15 cellular contexts compared by ENCODE assay signal in the genomic region with DNA sequence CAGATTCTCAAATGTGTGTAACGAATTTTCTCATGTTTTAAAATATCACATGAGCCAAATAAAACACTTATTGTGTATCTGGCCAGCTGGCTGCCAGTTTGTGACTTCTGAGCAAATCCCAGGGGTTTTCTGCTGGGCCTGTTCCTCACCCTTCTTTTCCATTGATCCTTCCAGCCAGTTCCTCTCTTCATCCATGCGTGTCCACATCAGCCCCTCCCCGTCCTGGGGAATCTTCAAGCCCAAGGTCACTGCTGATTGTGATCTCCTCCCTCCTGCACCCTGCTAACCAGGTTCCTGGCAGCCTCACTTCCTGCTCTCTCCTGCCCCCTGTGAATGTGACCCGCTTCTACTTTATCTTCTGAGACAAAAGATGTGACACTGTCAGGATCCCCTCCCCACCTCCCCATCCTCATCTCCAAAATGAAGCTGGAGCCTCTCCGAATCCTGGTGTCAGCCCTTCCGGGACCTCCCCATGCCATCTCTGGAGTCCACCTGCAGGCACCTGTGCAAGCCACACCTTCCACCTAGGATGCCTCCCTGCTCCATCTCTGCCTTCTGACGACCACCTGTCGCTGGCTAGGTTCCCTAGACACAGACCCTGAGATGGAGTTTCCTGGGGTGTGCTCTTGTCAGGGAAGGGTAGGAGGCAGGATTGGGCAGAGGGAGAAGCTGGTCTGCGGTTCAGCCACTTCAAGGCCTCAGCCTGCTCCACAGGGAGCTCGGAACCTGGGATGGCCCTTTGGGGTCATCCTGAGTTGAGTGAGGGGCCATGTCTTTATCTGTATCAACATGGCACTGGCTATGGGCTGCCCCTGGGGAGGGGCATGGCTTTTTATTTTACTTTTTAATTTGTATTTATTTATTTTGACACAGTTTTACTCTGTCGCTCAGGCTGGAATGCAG.
DNase-seq lines count a peak whose midpoint lies in the region; ATAC-seq, FAIRE-seq and TF ChIP-seq lines count a peak whose summit lies in the region.
"Had no signal": no experiment of that assay in that cellular context is flagged by ENCODE, and none has a peak within 500 bp of the region (broad histone marks: within the 10 kb centered on the region; RNA-seq: fewer than 3 reads in every experiment).

No MANE protein-coding gene starts in this region.

- DNase-seq in BE2C (no peak), CMK (ENCODE audit: low read depth) (peak; percentile 21), astrocyte (ENCODE audit: low read depth) (no peak), neural progenitor cell (ENCODE audit: low spot score) (no peak), midbrain (lab: John Stamatoyannopoulos, UW) (no peak)
- DNase-seq in naive thymus-derived CD4-positive, alpha-beta T cell = no peak
- DNase-seq: CD4-positive, CD25-positive, alpha-beta regulatory T cell; KG1; NCI-H1436 treated with DMSO at 0.1 percent for 48 hours; NCI-H2029 treated with DMSO at 0.1 percent for 48 hours; NCI-H510A; NCI-H82 had no signal

- H3K79me2 ChIP-seq in astrocyte (ENCODE audit: insufficient read depth, low read length) = no peaks in the 10 kb centered on the region
- H3K79me2 ChIP-seq in neural progenitor cell (ENCODE audit: low read depth) = no peaks in the 10 kb centered on the region

- peaks cover 13% of the 10 kb centered on the region for H3K4me1 Mint-ChIP-seq in astrocyte (ENCODE audit: low read depth, unreplicated experiment)
- H3K4me1 Mint-ChIP-seq in neural progenitor cell = peaks cover 36% of the 10 kb centered on the region
- H3K4me1 Mint-ChIP-seq in naive thymus-derived CD4-positive, alpha-beta T cell = peaks cover 0 to 8% (median 0%) of the 10 kb centered on the region in 7 donors

- H3K9ac ChIP-seq in astrocyte (ENCODE audit: low read length) (no peak overlapping the region), neural progenitor cell (no peak overlapping the region)

- no peak for FAIRE-seq in astrocyte (lab: Jason Lieb, UNC)

- H2AFZ ChIP-seq in astrocyte (ENCODE audit: low read depth, low read length) = no peak overlapping the region
- H2AFZ ChIP-seq in neural progenitor cell (replicated peaks) = no peak overlapping the region

- H3K4me3 Mint-ChIP-seq in astrocyte (ENCODE audit: unreplicated experiment) (peak overlapping the region; percentile 51), neural progenitor cell (no peak overlapping the region)
- no peak overlapping the region for H3K4me3 Mint-ChIP-seq in naive thymus-derived CD4-positive, alpha-beta T cell
- H3K4me3 Mint-ChIP-seq: CD4-positive, CD25-positive, alpha-beta regulatory T cell had no signal

- no peaks in the 10 kb centered on the region for H3F3A ChIP-seq in neural progenitor cell (ENCODE audit: low read depth)

- H3K9me3 ChIP-seq in BE2C (no peaks in the 10 kb centered on the region), astrocyte (ENCODE audit: insufficient read depth, low read depth, low read length) (no peaks in the 10 kb centered on the region), neural progenitor cell (ENCODE audit: low read depth) (no peaks in the 10 kb centered on the region)
- H3K9me3 ChIP-seq in naive thymus-derived CD4-positive, alpha-beta T cell (ENCODE audit: control insufficient read depth in 2 of 3, low read length in 3 of 3) = no peaks in the 10 kb centered on the region

- H3K36me3 Mint-ChIP-seq in astrocyte (ENCODE audit: low read depth, unreplicated experiment) (peaks cover 17% of the 10 kb centered on the region), neural progenitor cell (peaks cover 17% of the 10 kb centered on the region)
- H3K36me3 Mint-ChIP-seq in naive thymus-derived CD4-positive, alpha-beta T cell = peaks cover 0 to 45% (median 23%) of the 10 kb centered on the region in 5 donors

- H3K4me1 ChIP-seq in BE2C (peaks cover 5% of the 10 kb centered on the region; the same call in 1 of the 2 replicates), astrocyte (ENCODE audit: insufficient read depth, low read length) (peaks cover 13% of the 10 kb centered on the region), neural progenitor cell (no peaks in the 10 kb centered on the region)
- no peaks in the 10 kb centered on the region for H3K4me1 ChIP-seq in naive thymus-derived CD4-positive, alpha-beta T cell (ENCODE audit: control insufficient read depth in 2 of 2, insufficient read depth in 2 of 2, low read length in 2 of 2)

- H3K27me3 Mint-ChIP-seq in astrocyte (ENCODE audit: low read depth, unreplicated experiment) (no peaks in the 10 kb centered on the region), neural progenitor cell (ENCODE audit: insufficient read depth, low read depth) (peaks cover 9% of the 10 kb centered on the region)
- H3K27me3 Mint-ChIP-seq in naive thymus-derived CD4-positive, alpha-beta T cell = no peaks in the 10 kb centered on the region
- H3K27me3 Mint-ChIP-seq: CD4-positive, CD25-positive, alpha-beta regulatory T cell had no signal

- H3K27me3 ChIP-seq in BE2C = no peaks in the 10 kb centered on the region
- H3K27me3 ChIP-seq in astrocyte (ENCODE audit: insufficient read depth, low read length) = no peaks in the 10 kb centered on the region
- H3K27me3 ChIP-seq in neural progenitor cell = no peaks in the 10 kb centered on the region
- H3K27me3 ChIP-seq in naive thymus-derived CD4-positive, alpha-beta T cell (ENCODE audit: control insufficient read depth in 2 of 2, insufficient read depth in 2 of 2, low read length in 2 of 2) = no peaks in the 10 kb centered on the region

- no peak for ATAC-seq in GM18873 (IDR thresholded peaks at IDR 0.05; ENCODE audit: low FRiP score, unreplicated experiment)
- ATAC-seq in naive thymus-derived CD4-positive, alpha-beta T cell = no peak
- ATAC-seq: Panc1 had no signal

- H3K9me3 Mint-ChIP-seq in astrocyte (ENCODE audit: unreplicated experiment) = peaks cover 2% of the 10 kb centered on the region
- H3K9me3 Mint-ChIP-seq in neural progenitor cell = no peaks in the 10 kb centered on the region
- peaks cover 0 to 3% (median 0%) of the 10 kb centered on the region in 11 donors for H3K9me3 Mint-ChIP-seq in naive thymus-derived CD4-positive, alpha-beta T cell
- H3K9me3 Mint-ChIP-seq: CD4-positive, CD25-positive, alpha-beta regulatory T cell had no signal

- H3K4me3 ChIP-seq in BE2C (ENCODE audit: low read depth, low read length) (no peak overlapping the region), astrocyte (ENCODE audit: insufficient read depth, low read depth, low read length) (no peak overlapping the region), neural progenitor cell (no peak overlapping the region)
- H3K4me3 ChIP-seq in naive thymus-derived CD4-positive, alpha-beta T cell (ENCODE audit: low read length) = no peak overlapping the region
- H3K4me3 ChIP-seq: SK-N-MC had no signal

- H3K27ac ChIP-seq in astrocyte (ENCODE audit: low read depth, low read length) = no peak overlapping the region
- H3K27ac ChIP-seq in neural progenitor cell = no peak overlapping the region
- no peak overlapping the region for H3K27ac ChIP-seq in naive thymus-derived CD4-positive, alpha-beta T cell (ENCODE audit: low read depth, low read length)
- H3K27ac ChIP-seq: SK-N-MC had no signal

- H3K27ac Mint-ChIP-seq in astrocyte (ENCODE audit: unreplicated experiment) (no peak overlapping the region), neural progenitor cell (peak overlapping the region; percentile 81)
- peak overlapping the region in 1 of 9 donors; percentile 2 for H3K27ac Mint-ChIP-seq in naive thymus-derived CD4-positive, alpha-beta T cell
- H3K27ac Mint-ChIP-seq: CD4-positive, CD25-positive, alpha-beta regulatory T cell had no signal

- no peaks in the 10 kb centered on the region for H3K36me3 ChIP-seq in BE2C
- H3K36me3 ChIP-seq in astrocyte (ENCODE audit: insufficient read depth, low read length) = no peaks in the 10 kb centered on the region
- no peaks in the 10 kb centered on the region for H3K36me3 ChIP-seq in neural progenitor cell
- peaks cover 0 to 11% (median 8%) of the 10 kb centered on the region in 3 experiments for H3K36me3 ChIP-seq in naive thymus-derived CD4-positive, alpha-beta T cell (ENCODE audit: control insufficient read depth in 2 of 3, insufficient read depth in 3 of 3, low read length in 3 of 3)

- TF ChIP-seq CTCF in BE2C (IDR thresholded peaks at IDR 0.05; ENCODE audit: low read depth, low read length) (0 out of 2 replicates have a peak, but pooled peaks have one; percentile 9), astrocyte (IDR thresholded peaks at IDR 0.05; ENCODE audit: insufficient read depth, low read depth, low read length) (no peak), neural progenitor cell (IDR thresholded peaks at IDR 0.05) (no peak)

- CTCF ChIA-PET in naive thymus-derived CD4-positive, alpha-beta T cell (lab: Charles Lee) = no interaction called here

- POLR2A ChIA-PET in naive thymus-derived CD4-positive, alpha-beta T cell (lab: Charles Lee) = no interaction called here

- H3K4me2 ChIP-seq in astrocyte (ENCODE audit: low read length) (no peak overlapping the region), neural progenitor cell (no peak overlapping the region)

- intact Hi-C loops in naive thymus-derived CD4-positive, alpha-beta T cell (cut with micrococcal nuclease) = no loop called here

- H4K20me1 ChIP-seq in astrocyte (ENCODE audit: insufficient read depth, low read length) (no peaks in the 10 kb centered on the region), neural progenitor cell (ENCODE audit: low read depth) (no peaks in the 10 kb centered on the region)
